In genomic region chr4:105236202-105236916, GRCh38 we compare ENCODE assay signal across 11 cellular contexts.
A peak's percentile ranks its signal among the peaks of the same experiment; 100 is the strongest.
DNase-seq lines count a peak whose midpoint lies in the region; ATAC-seq lines count a peak whose summit lies in the region.
"Had no signal": no experiment of that assay in that cellular context is flagged by ENCODE, and none has a peak within 500 bp of the region (broad histone marks: within the 10 kb centered on the region; RNA-seq: fewer than 3 reads in every experiment).

No MANE protein-coding gene starts in this region.

- peak; percentile 78 for ATAC-seq in GM18868 (IDR thresholded peaks at IDR 0.05; ENCODE audit: unreplicated experiment)
- ATAC-seq in GM21423 (IDR thresholded peaks at IDR 0.05; ENCODE audit: unreplicated experiment): peak; percentile 93
- peak; percentile 88 for ATAC-seq in HG03108 (IDR thresholded peaks at IDR 0.05; ENCODE audit: unreplicated experiment)
- ATAC-seq in activated naive CD8-positive, alpha-beta T cell treated with anti-CD3 and anti-CD28 coated beads, Interleukin-2, amount 50 U/mL, for 24 hours: no peak

- H3K27ac Mint-ChIP-seq in immature natural killer cell: peak overlapping the region; percentile 70 to 92 (median 78)
- no peak overlapping the region for H3K27ac Mint-ChIP-seq in activated naive CD8-positive, alpha-beta T cell treated with anti-CD3 and anti-CD28 coated beads, Interleukin-2, amount 50 U/mL, for 24 hours

- DNase-seq in immature natural killer cell (peak in 2 of 3 donors; percentile 15 to 30), middle frontal gyrus (ENCODE audit: extremely low spot score, low spot score) (no peak), SHP77 (lab: John Stamatoyannopoulos, UW) (no peak)
- DNase-seq in central memory CD4-positive, alpha-beta T cell: no peak
- no peak for DNase-seq in activated naive CD8-positive, alpha-beta T cell treated with anti-CD3 and anti-CD28 coated beads, Interleukin-2, amount 50 U/mL, for 24 hours
- DNase-seq: activated T-cell treated with anti-CD3 and anti-CD28 coated beads, Interleukin-2, amount 50 U/mL, for 24 hours; dermis blood vessel endothelial cell; NCI-H2171 treated with DMSO at 0.1 percent for 48 hours had no signal

- H3K36me3 Mint-ChIP-seq in immature natural killer cell: peaks cover 23 to 35% (median 34%) of the 10 kb centered on the region in 3 donors
- H3K36me3 Mint-ChIP-seq in activated naive CD8-positive, alpha-beta T cell treated with anti-CD3 and anti-CD28 coated beads, Interleukin-2, amount 50 U/mL, for 24 hours (ENCODE audit: low read depth): peaks cover 50% of the 10 kb centered on the region

- peaks cover 0 to 2% (median 1%) of the 10 kb centered on the region in 3 donors for H3K27me3 Mint-ChIP-seq in immature natural killer cell (ENCODE audit: low read depth in 3 of 3)
- no peaks in the 10 kb centered on the region for H3K27me3 Mint-ChIP-seq in activated naive CD8-positive, alpha-beta T cell treated with anti-CD3 and anti-CD28 coated beads, Interleukin-2, amount 50 U/mL, for 24 hours
- H3K27me3 Mint-ChIP-seq: activated T-cell treated with anti-CD3 and anti-CD28 coated beads, Interleukin-2, amount 50 U/mL, for 24 hours had no signal

- no peaks in the 10 kb centered on the region for H3K9me3 Mint-ChIP-seq in immature natural killer cell
- H3K9me3 Mint-ChIP-seq in activated naive CD8-positive, alpha-beta T cell treated with anti-CD3 and anti-CD28 coated beads, Interleukin-2, amount 50 U/mL, for 24 hours: no peaks in the 10 kb centered on the region
- H3K9me3 Mint-ChIP-seq: activated T-cell treated with anti-CD3 and anti-CD28 coated beads, Interleukin-2, amount 50 U/mL, for 24 hours had no signal

- H3K4me1 Mint-ChIP-seq in immature natural killer cell: peaks cover 77 to 94% of the 10 kb centered on the region in 2 donors
- peaks cover 13% of the 10 kb centered on the region for H3K4me1 Mint-ChIP-seq in activated naive CD8-positive, alpha-beta T cell treated with anti-CD3 and anti-CD28 coated beads, Interleukin-2, amount 50 U/mL, for 24 hours

- peak overlapping the region; percentile 74 to 83 (median 81) for H3K4me3 Mint-ChIP-seq in immature natural killer cell
- no peak overlapping the region for H3K4me3 Mint-ChIP-seq in activated naive CD8-positive, alpha-beta T cell treated with anti-CD3 and anti-CD28 coated beads, Interleukin-2, amount 50 U/mL, for 24 hours
- H3K4me3 Mint-ChIP-seq: activated T-cell treated with anti-CD3 and anti-CD28 coated beads, Interleukin-2, amount 50 U/mL, for 24 hours had no signal

Comparison
In these comparisons a context has a peak if more than half of its experiments do, and no peak if none do; other contexts are left out.
1. DNase-seq: peak in immature natural killer cell (2 of 3); none in central memory CD4-positive, alpha-beta T cell (single experiment), activated naive CD8-positive, alpha-beta T cell treated with anti-CD3 and anti-CD28 coated beads, Interleukin-2, amount 50 U/mL, for 24 hours (single experiment), middle frontal gyrus (single experiment) and SHP77 (0 of 2).